21 cellular contexts compared by ENCODE assay signal in genomic region chr1:61322008-61322744, GRCh38.
DNase-seq lines count a peak whose midpoint lies in the region; ATAC-seq and TF ChIP-seq lines count a peak whose summit lies in the region.
"Had no signal": no experiment of that assay in that cellular context is flagged by ENCODE, and none has a peak within 500 bp of the region (broad histone marks: within the 10 kb centered on the region; RNA-seq: fewer than 3 reads in every experiment).

No MANE protein-coding gene starts in this region.

- no peaks in the 10 kb centered on the region for H3K9me3 Mint-ChIP-seq in stimulated activated memory B cell treated with anti-CD40 and anti-IgM and Interleukin-4, amounts not matched to agents 10 μg/mL and 1 μg/mL and 100 μg/mL, for 72 hours
- H3K9me3 Mint-ChIP-seq: nephron had no signal

- no peaks in the 10 kb centered on the region for H3K9me3 ChIP-seq in body of pancreas
- H3K9me3 ChIP-seq: SK-N-SH, upper lobe of right lung had no signal

- intact Hi-C loops in body of pancreas (cut with DNase I) = no loop called here

- H3K27me3 ChIP-seq in body of pancreas = no peaks in the 10 kb centered on the region
- H3K27me3 ChIP-seq: upper lobe of right lung had no signal

- peaks cover 6% of the 10 kb centered on the region for H3K4me1 Mint-ChIP-seq in stimulated activated memory B cell treated with anti-CD40 and anti-IgM and Interleukin-4, amounts not matched to agents 10 μg/mL and 1 μg/mL and 100 μg/mL, for 72 hours

- ATAC-seq in body of pancreas = no peak
- no peak for ATAC-seq in stimulated activated memory B cell treated with anti-CD40 and anti-IgM and Interleukin-4, amounts not matched to agents 10 μg/mL and 1 μg/mL and 100 μg/mL, for 72 hours
- ATAC-seq: upper lobe of right lung had no signal

- no peak overlapping the region for H3K4me3 ChIP-seq in body of pancreas
- H3K4me3 ChIP-seq: upper lobe of right lung had no signal

- H3K4me3 Mint-ChIP-seq in stimulated activated memory B cell treated with anti-CD40 and anti-IgM and Interleukin-4, amounts not matched to agents 10 μg/mL and 1 μg/mL and 100 μg/mL, for 72 hours = no peak overlapping the region
- H3K4me3 Mint-ChIP-seq: nephron; T-helper 1 cell treated with Interleukin-12 subunit alpha and Interleukin-12 subunit beta and Interleukin-4 antibody, amounts not matched to agents 30 μg/mL and 1 μg/mL, for 36 hours had no signal

- peaks cover 66% of the 10 kb centered on the region for H3K4me1 ChIP-seq in body of pancreas

- peak; percentile 7 for DNase-seq in stimulated activated CD4-positive, alpha-beta T cell treated with anti-CD3 and anti-CD28 coated beads, Interleukin-4, amount 100 ng/mL, for 24 hours
- no peak for DNase-seq in stimulated activated CD4-positive, alpha-beta T cell treated with anti-CD3 and anti-CD28 coated beads, Interleukin-12 subunit alpha, Interleukin-12 subunit beta, amount 100 ng/mL, for 4 hours
- peak; percentile 22 for DNase-seq in NCI-H774 (lab: John Stamatoyannopoulos, UW)
- DNase-seq in epithelial cell of prostate (ENCODE audit: low read depth, low spot score) = no peak
- no peak for DNase-seq in body of pancreas
- DNase-seq in NCI-H82 (lab: John Stamatoyannopoulos, UW) = no peak
- DNase-seq: activated naive CD4-positive, alpha-beta T cell treated with Interleukin-2 at 50 U/mL for 16 hours; activated T-cell treated with anti-CD3 and anti-CD28 coated beads for 4 hours; EL; head of caudate nucleus; Karpas-422; NCI-H1436 treated with DMSO at 0.1 percent for 48 hours; NCI-H2107; NCI-H524; SK-N-SH; stimulated activated CD8-positive, alpha-beta memory T cell treated with anti-CD3 and anti-CD28 coated beads, Interleukin-4, amount 100 ng/mL, for 48 hours; upper lobe of right lung had no signal

- TF ChIP-seq POLR2A in body of pancreas (IDR thresholded peaks at IDR 0.05) = no peak

- TF ChIP-seq CTCF in body of pancreas (IDR thresholded peaks at IDR 0.05) = no peak

- H3K36me3 ChIP-seq in body of pancreas (replicated peaks in 1 of 2; ENCODE audit: insufficient read depth in 1 of 2, low read depth in 2 of 2) = no peaks in the 10 kb centered on the region
- H3K36me3 ChIP-seq: upper lobe of right lung had no signal

- no peak overlapping the region for H3K27ac Mint-ChIP-seq in stimulated activated memory B cell treated with anti-CD40 and anti-IgM and Interleukin-4, amounts not matched to agents 10 μg/mL and 1 μg/mL and 100 μg/mL, for 72 hours
- H3K27ac Mint-ChIP-seq: nephron; T-helper 1 cell treated with Interleukin-12 subunit alpha and Interleukin-12 subunit beta and Interleukin-4 antibody, amounts not matched to agents 30 μg/mL and 1 μg/mL, for 36 hours had no signal

- peaks cover 9% of the 10 kb centered on the region for H3K27me3 Mint-ChIP-seq in stimulated activated memory B cell treated with anti-CD40 and anti-IgM and Interleukin-4, amounts not matched to agents 10 μg/mL and 1 μg/mL and 100 μg/mL, for 72 hours

- H3K36me3 Mint-ChIP-seq in stimulated activated memory B cell treated with anti-CD40 and anti-IgM and Interleukin-4, amounts not matched to agents 10 μg/mL and 1 μg/mL and 100 μg/mL, for 72 hours = no peaks in the 10 kb centered on the region

- H3K27ac ChIP-seq in epithelial cell of prostate = peak overlapping the region; percentile 85
- peak overlapping the region in 1 of 4 donors; percentile 5 for H3K27ac ChIP-seq in body of pancreas
- H3K27ac ChIP-seq: C4-2B, upper lobe of right lung had no signal

- WGBS in body of pancreas, 2 donors = 84 to 87% methylated on average over 7 of the region's 7 CpGs

Comparison
In these comparisons a context has a peak if more than half of its experiments do, and no peak if none do; other contexts are left out.
1. DNase-seq: peak in stimulated activated CD4-positive, alpha-beta T cell treated with anti-CD3 and anti-CD28 coated beads, Interleukin-4, amount 100 ng/mL, for 24 hours (single experiment) and NCI-H774 (single experiment); none in stimulated activated CD4-positive, alpha-beta T cell treated with anti-CD3 and anti-CD28 coated beads, Interleukin-12 subunit alpha, Interleukin-12 subunit beta, amount 100 ng/mL, for 4 hours (single experiment), epithelial cell of prostate (single experiment), body of pancreas (0 of 4) and NCI-H82 (single experiment).